ENCODE assay signal across 8 cellular contexts in the genomic region with DNA sequence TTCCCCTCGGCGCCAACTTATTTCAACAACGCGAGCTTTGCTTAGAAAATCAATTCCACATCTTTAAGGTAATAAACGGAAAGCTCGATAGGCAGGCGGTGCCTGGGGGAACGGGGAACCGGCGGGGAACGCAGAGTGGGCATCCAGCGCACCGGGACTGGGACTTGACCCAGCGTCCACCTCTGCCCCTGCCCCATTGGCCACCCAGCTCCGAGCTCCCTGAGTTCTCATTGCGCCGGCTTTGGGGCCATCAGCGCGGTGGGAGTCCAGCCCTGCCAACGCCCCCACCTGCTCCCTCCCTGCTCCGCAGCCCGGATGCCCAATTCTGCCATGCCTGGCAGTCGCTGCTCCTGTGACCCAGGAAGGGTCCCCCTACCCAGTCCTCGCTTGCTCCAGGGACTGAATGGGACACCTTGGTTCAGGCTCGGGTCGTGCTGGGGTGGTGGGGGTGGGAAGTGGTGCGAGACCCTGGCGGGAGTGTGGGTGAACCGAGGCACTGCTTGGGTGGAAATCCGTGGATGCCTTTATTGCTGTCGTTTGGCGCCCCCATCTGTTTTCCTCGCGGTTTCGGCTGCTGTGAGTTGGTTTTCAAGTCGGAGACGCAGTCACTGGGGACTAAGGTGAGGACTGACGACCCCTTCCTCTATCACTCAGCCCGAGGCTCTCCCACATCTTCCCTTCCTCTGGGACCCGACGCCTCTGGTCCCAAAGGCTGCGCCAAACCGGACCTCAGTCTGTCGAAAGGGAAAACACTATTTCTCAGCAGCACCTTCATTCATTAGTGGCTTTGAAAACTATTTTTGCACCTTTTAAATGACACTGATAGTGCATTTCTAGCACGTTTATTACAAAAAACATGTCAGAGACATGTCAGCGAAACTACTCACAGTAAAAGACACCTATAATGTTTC. TPM values are rescaled to one million over a fixed set of nuclear protein-coding genes. Genes with fewer than 3 reads are reported as not detected.
DNase-seq lines count a peak whose midpoint lies in the region; ATAC-seq, FAIRE-seq and TF ChIP-seq lines count a peak whose summit lies in the region.

No MANE protein-coding gene starts in this region.

- peak; percentile 60 for ATAC-seq in DND-41 (ENCODE audit: insufficient read depth, low read depth)
- ATAC-seq in stimulated activated naive CD8-positive, alpha-beta T cell treated with anti-CD3 and anti-CD28 coated beads, Interleukin-15, amount 100 ng/mL, for 72 hours, result no peak
- no peak for ATAC-seq in HG03354 (IDR thresholded peaks at IDR 0.05; ENCODE audit: poor library complexity, severe bottlenecking, unreplicated experiment)

- H3K4me3 ChIP-seq in DND-41 (ENCODE audit: low read depth in 1 of 2, low read length in 2 of 2) (no peak overlapping the region), WERI-Rb-1 (ENCODE audit: low read depth, low read length) (no peak overlapping the region), hepatocyte (peak overlapping the region; percentile 51)

- 3% methylated on average over 41 of the region's 46 CpGs for WGBS in hepatocyte (ENCODE audit: low lambda C conversion rate, missing lambda C conversion rate)

- H3K36me3 Mint-ChIP-seq in IgD-negative memory B cell, result peaks cover 2% of the 10 kb centered on the region

- H3K9me3 ChIP-seq in DND-41 (ENCODE audit: insufficient read depth, low read length, severe bottlenecking), result no peaks in the 10 kb centered on the region
- H3K9me3 ChIP-seq in WERI-Rb-1 (ENCODE audit: severe bottlenecking), result peaks cover 22% of the 10 kb centered on the region
- no peaks in the 10 kb centered on the region for H3K9me3 ChIP-seq in hepatocyte (ENCODE audit: low read depth)

- peaks cover 74% of the 10 kb centered on the region for H3K27me3 Mint-ChIP-seq in IgD-negative memory B cell
- peaks cover 100% of the 10 kb centered on the region for H3K27me3 Mint-ChIP-seq in stimulated activated naive CD8-positive, alpha-beta T cell treated with anti-CD3 and anti-CD28 coated beads, Interleukin-15, amount 100 ng/mL, for 72 hours

- H4K20me1 ChIP-seq in DND-41 (ENCODE audit: insufficient read depth, low read length) (no peaks in the 10 kb centered on the region), hepatocyte (ENCODE audit: insufficient read depth, poor library complexity, severe bottlenecking) (no peaks in the 10 kb centered on the region)

- H2AFZ ChIP-seq in DND-41 (ENCODE audit: low read depth, low read length) (peak overlapping the region; percentile 64), hepatocyte (peak overlapping the region; percentile 22)

- H3K9ac ChIP-seq in DND-41 (ENCODE audit: low read depth, low read length), result no peak overlapping the region

- DNase-seq in DND-41, result peak; percentile 50
- peak; percentile 67 for DNase-seq in WERI-Rb-1
- DNase-seq in hepatocyte (ENCODE audit: low spot score), result peak; percentile 76
- DNase-seq in urothelium cell line (ENCODE audit: low spot score), result peak; percentile 67
- no peak for DNase-seq in T-helper 2 cell
- DNase-seq in stimulated activated naive CD8-positive, alpha-beta T cell treated with anti-CD3 and anti-CD28 coated beads, Interleukin-15, amount 100 ng/mL, for 72 hours, result no peak

- peak overlapping the region in 1 of 4 donors; percentile 82 for H3K4me3 Mint-ChIP-seq in IgD-negative memory B cell
- H3K4me3 Mint-ChIP-seq in stimulated activated naive CD8-positive, alpha-beta T cell treated with anti-CD3 and anti-CD28 coated beads, Interleukin-15, amount 100 ng/mL, for 72 hours, result peak overlapping the region in 1 of 2 donors; percentile 53

- H3K9me2 ChIP-seq in hepatocyte (replicated peaks; ENCODE audit: insufficient read depth), result no peaks in the 10 kb centered on the region

- no peak for FAIRE-seq in urothelium cell line (lab: Jason Lieb, UNC)

- no peak overlapping the region for H3K27ac ChIP-seq in DND-41 (ENCODE audit: low read length)
- no peak overlapping the region for H3K27ac ChIP-seq in WERI-Rb-1
- H3K27ac ChIP-seq in hepatocyte, result peak overlapping the region; percentile 88

- H3K27me3 ChIP-seq in DND-41 (ENCODE audit: insufficient read depth, low read length, poor library complexity), result no peaks in the 10 kb centered on the region
- H3K27me3 ChIP-seq in WERI-Rb-1 (ENCODE audit: insufficient read depth, low read depth, severe bottlenecking), result peaks cover 100% of the 10 kb centered on the region
- peaks cover 100% of the 10 kb centered on the region for H3K27me3 ChIP-seq in hepatocyte

- H3K79me2 ChIP-seq in DND-41 (ENCODE audit: insufficient read depth, low read length) (no peaks in the 10 kb centered on the region), hepatocyte (peaks cover 56% of the 10 kb centered on the region)

- H3K9me3 Mint-ChIP-seq in IgD-negative memory B cell, result peaks cover 0 to 10% (median 0%) of the 10 kb centered on the region in 3 donors
- H3K9me3 Mint-ChIP-seq in stimulated activated naive CD8-positive, alpha-beta T cell treated with anti-CD3 and anti-CD28 coated beads, Interleukin-15, amount 100 ng/mL, for 72 hours, result peaks cover 8 to 30% of the 10 kb centered on the region in 2 donors

- H3K36me3 ChIP-seq in DND-41 (ENCODE audit: insufficient read depth, low read length), result no peaks in the 10 kb centered on the region
- no peaks in the 10 kb centered on the region for H3K36me3 ChIP-seq in WERI-Rb-1
- no peaks in the 10 kb centered on the region for H3K36me3 ChIP-seq in hepatocyte (replicated peaks; ENCODE audit: insufficient read depth, low read depth)

- H3K4me2 ChIP-seq in DND-41 (ENCODE audit: insufficient read depth, low read length), result no peak overlapping the region
- H3K4me2 ChIP-seq in hepatocyte, result peak overlapping the region; percentile 84

- H3K4me1 ChIP-seq in DND-41 (ENCODE audit: insufficient read depth, low read length) (peaks cover 9% of the 10 kb centered on the region), hepatocyte (ENCODE audit: insufficient read depth) (peaks cover 11% of the 10 kb centered on the region)

- peak overlapping the region; percentile 53 to 96 (median 91) for H3K27ac Mint-ChIP-seq in IgD-negative memory B cell
- H3K27ac Mint-ChIP-seq in stimulated activated naive CD8-positive, alpha-beta T cell treated with anti-CD3 and anti-CD28 coated beads, Interleukin-15, amount 100 ng/mL, for 72 hours, result no peak overlapping the region

- TF ChIP-seq CTCF in DND-41 (IDR thresholded peaks at IDR 0.05; ENCODE audit: borderline replicate concordance, extremely low read depth, low read length, poor library complexity, severe bottlenecking) (peak; percentile 79), WERI-Rb-1 (IDR thresholded peaks at IDR 0.05; ENCODE audit: low read depth, low read length) (peak; percentile 79), hepatocyte (IDR thresholded peaks at IDR 0.05; ENCODE audit: poor library complexity) (peak; percentile 73)

- H3K4me1 Mint-ChIP-seq in IgD-negative memory B cell, result peaks cover 0 to 4% (median 4%) of the 10 kb centered on the region in 3 donors
- peaks cover 29% of the 10 kb centered on the region for H3K4me1 Mint-ChIP-seq in stimulated activated naive CD8-positive, alpha-beta T cell treated with anti-CD3 and anti-CD28 coated beads, Interleukin-15, amount 100 ng/mL, for 72 hours

RNA-seq across cellular contexts. Expression of gene EVX2, which starts 2.4 kb away (rescaled TPM):
- polyA plus RNA-seq in IgD-negative memory B cell (not detected), hepatocyte (1.3 and 1.7 TPM in 2 replicates)
- total RNA-seq in hepatocyte, result 3.5 and 3.7 TPM in 2 replicates

RNA-seq across cellular contexts. Expression of gene HOXD13, which starts 6.4 kb away (rescaled TPM):
- not detected for polyA plus RNA-seq in IgD-negative memory B cell
- total RNA-seq in hepatocyte, result 33.9 and 37.2 TPM in 2 replicates
- polyA plus RNA-seq in hepatocyte, result 19.3 and 24.7 TPM in 2 replicates

RNA-seq across cellular contexts. Expression of gene HOXD12, which starts 13.5 kb away (rescaled TPM):
- polyA plus RNA-seq in IgD-negative memory B cell, result not detected
- total RNA-seq in hepatocyte, result 17.9 and 29.0 TPM in 2 replicates
- polyA plus RNA-seq in hepatocyte, result 3.1 and 3.3 TPM in 2 replicates

RNA-seq across cellular contexts. Expression of gene HOXD11, which starts 21.0 kb away (rescaled TPM):
- polyA plus RNA-seq in IgD-negative memory B cell (not detected), hepatocyte (9.9 and 11.5 TPM in 2 replicates)
- 5.7 and 6.3 TPM in 2 replicates for total RNA-seq in hepatocyte

RNA-seq across cellular contexts. Expression of gene HOXD10, which starts 30.5 kb away (rescaled TPM):
- polyA plus RNA-seq in IgD-negative memory B cell (not detected), hepatocyte (5.1 and 9.9 TPM in 2 replicates)
- total RNA-seq in hepatocyte, result 8.5 and 11.7 TPM in 2 replicates

Comparison
In these comparisons a context has a peak if more than half of its experiments do, and no peak if none do; other contexts are left out.
1. DNase-seq: peak in DND-41 (single experiment), WERI-Rb-1 (single experiment), hepatocyte (single experiment) and urothelium cell line (single experiment); none in T-helper 2 cell (0 of 5) and stimulated activated naive CD8-positive, alpha-beta T cell treated with anti-CD3 and anti-CD28 coated beads, Interleukin-15, amount 100 ng/mL, for 72 hours (0 of 2).
2. H3K27ac Mint-ChIP-seq: peak in IgD-negative memory B cell (3 of 3); none in stimulated activated naive CD8-positive, alpha-beta T cell treated with anti-CD3 and anti-CD28 coated beads, Interleukin-15, amount 100 ng/mL, for 72 hours (0 of 2).
3. RNA of gene HOXD13, which starts 6.4 kb away (polyA plus RNA-seq): 19.3 to 24.7 TPM in hepatocyte; not detected in IgD-negative memory B cell (single experiment); every median in the first group is over 10 times any median in the second.
4. Peak in every context shown above with its lines, with median percentiles within 50 percentile points of each other: CTCF ChIP-seq.